Comparison of ENCODE assay signal across 8 cellular contexts in the genomic region with DNA sequence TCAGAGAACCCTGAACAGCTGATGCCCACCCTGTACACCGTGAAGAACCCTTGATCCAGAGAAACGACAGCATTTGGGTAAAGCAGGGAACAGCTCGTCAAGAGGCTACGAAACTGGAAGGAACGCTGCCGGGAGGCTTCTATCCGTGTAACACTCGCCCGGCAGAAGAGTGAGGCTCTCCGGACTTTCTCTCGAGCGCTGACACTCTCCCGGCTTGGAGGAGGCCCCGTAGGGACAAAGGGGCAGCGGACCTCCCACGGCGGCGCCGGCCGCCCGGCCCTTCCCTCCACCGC.
DNase-seq lines count a peak whose midpoint lies in the region; ATAC-seq and TF ChIP-seq lines count a peak whose summit lies in the region.

No MANE protein-coding gene starts in this region.

- no peaks in the 10 kb centered on the region for H4K20me1 ChIP-seq in SU-DHL-6 (ENCODE audit: low read depth, low read length)

- ATAC-seq in GM18520 (IDR thresholded peaks at IDR 0.05; ENCODE audit: unreplicated experiment) (no peak), HG03025 (IDR thresholded peaks at IDR 0.05; ENCODE audit: low FRiP score, unreplicated experiment) (no peak)

- no peaks in the 10 kb centered on the region for H3K27me3 ChIP-seq in SU-DHL-6 (ENCODE audit: low read length)

- H3K4me3 ChIP-seq in SU-DHL-6 (ENCODE audit: insufficient read depth, low read length, poor library complexity, severe bottlenecking) (peak overlapping the region; percentile 87), foreskin fibroblast (ENCODE audit: low read depth in 1 of 2, low read length in 2 of 2) (peak overlapping the region; percentile 78 to 81), skin epidermis (peak overlapping the region; percentile 57 to 92 (median 63))

- DNase-seq in DMS79 treated with DMSO at 0.1 percent for 48 hours (lab: John Stamatoyannopoulos, UW): peak; percentile 18
- no peak for DNase-seq in DMS79 (lab: John Stamatoyannopoulos, UW)
- no peak for DNase-seq in foreskin fibroblast
- no peak for DNase-seq in iPS-NIHi11 (ENCODE audit: low spot score)

- no peaks in the 10 kb centered on the region for H3K36me3 ChIP-seq in SU-DHL-6 (ENCODE audit: low read length)

- no peaks in the 10 kb centered on the region for H3K9me3 ChIP-seq in SU-DHL-6 (ENCODE audit: insufficient read depth, low read length)

- peak overlapping the region; percentile 96 for H2AFZ ChIP-seq in SU-DHL-6 (ENCODE audit: low read depth, low read length, severe bottlenecking)

- peak overlapping the region; percentile 92 for H3K4me2 ChIP-seq in SU-DHL-6 (ENCODE audit: low read depth, low read length, poor library complexity, severe bottlenecking)

- H3K79me2 ChIP-seq in SU-DHL-6 (ENCODE audit: insufficient read depth, low read length): no peaks in the 10 kb centered on the region

- TF ChIP-seq CTCF in SU-DHL-6 (IDR thresholded peaks at IDR 0.05; ENCODE audit: insufficient read depth, low read length, poor library complexity, severe bottlenecking) (no peak), foreskin fibroblast (IDR thresholded peaks at IDR 0.05; ENCODE audit: low read depth, low read length) (no peak)

- peak overlapping the region; percentile 81 for H3K9ac ChIP-seq in SU-DHL-6 (ENCODE audit: low read length)

- no peaks in the 10 kb centered on the region for H3F3A ChIP-seq in SU-DHL-6 (ENCODE audit: insufficient read depth)

- H3K9me2 ChIP-seq in SU-DHL-6 (replicated peaks; ENCODE audit: insufficient read depth, low read length): no peaks in the 10 kb centered on the region

- H3K27ac ChIP-seq in SU-DHL-6 (ENCODE audit: low read depth, low read length) (peak overlapping the region; percentile 80; the same call in 1 of the 2 replicates), skin epidermis (peak overlapping the region; percentile 86 to 99 (median 97))
